ENCODE assay signal across 7 cellular contexts in genomic region chr4:82126641-82127040, GRCh38.
"Had no signal": no experiment of that assay in that cellular context is flagged by ENCODE, and none has a peak within 500 bp of the region (broad histone marks: within the 10 kb centered on the region; RNA-seq: fewer than 3 reads in every experiment).

No MANE protein-coding gene starts in this region.

- H3K36me3 Mint-ChIP-seq: IgD-negative memory B cell had no signal

- H3K9me3 Mint-ChIP-seq: IgD-negative memory B cell had no signal

- H3K27ac Mint-ChIP-seq: HFFc6, IgD-negative memory B cell had no signal

- ATAC-seq: HCT116, HepG2 had no signal

- DNase-seq: GM23248, GOT3, H7, HFFc6 had no signal

- H3K4me3 Mint-ChIP-seq: HFFc6, IgD-negative memory B cell had no signal
